1 cellular context compared by ENCODE assay signal in the genomic region with DNA sequence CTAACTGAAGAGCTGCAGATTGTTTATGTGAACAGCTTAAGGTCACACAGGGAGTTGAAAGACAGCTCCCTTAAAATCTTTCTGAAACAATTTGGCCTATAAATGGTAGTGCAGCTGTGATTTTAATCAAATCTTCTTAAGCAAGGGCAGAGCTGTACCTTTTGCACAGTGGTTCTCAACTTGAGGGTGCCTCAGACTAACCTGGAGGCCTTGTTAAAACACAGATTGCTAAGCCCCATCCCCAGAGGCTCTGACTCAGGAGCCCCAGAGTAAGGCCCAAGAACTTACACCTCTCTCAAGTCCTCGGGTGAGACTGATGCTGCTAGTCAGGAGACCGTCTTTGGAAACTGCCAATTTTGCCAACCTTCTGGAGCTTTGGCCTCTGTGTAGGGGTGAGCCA.
TF ChIP-seq lines count a peak whose summit lies in the region.

No MANE protein-coding gene starts in this region.

TF ChIP-seq in GM23338, 12 proteins besides CTCF, POLR2A, EP300 and RAD21 (continued from another document):
- TF ChIP-seq, protein P1, sequence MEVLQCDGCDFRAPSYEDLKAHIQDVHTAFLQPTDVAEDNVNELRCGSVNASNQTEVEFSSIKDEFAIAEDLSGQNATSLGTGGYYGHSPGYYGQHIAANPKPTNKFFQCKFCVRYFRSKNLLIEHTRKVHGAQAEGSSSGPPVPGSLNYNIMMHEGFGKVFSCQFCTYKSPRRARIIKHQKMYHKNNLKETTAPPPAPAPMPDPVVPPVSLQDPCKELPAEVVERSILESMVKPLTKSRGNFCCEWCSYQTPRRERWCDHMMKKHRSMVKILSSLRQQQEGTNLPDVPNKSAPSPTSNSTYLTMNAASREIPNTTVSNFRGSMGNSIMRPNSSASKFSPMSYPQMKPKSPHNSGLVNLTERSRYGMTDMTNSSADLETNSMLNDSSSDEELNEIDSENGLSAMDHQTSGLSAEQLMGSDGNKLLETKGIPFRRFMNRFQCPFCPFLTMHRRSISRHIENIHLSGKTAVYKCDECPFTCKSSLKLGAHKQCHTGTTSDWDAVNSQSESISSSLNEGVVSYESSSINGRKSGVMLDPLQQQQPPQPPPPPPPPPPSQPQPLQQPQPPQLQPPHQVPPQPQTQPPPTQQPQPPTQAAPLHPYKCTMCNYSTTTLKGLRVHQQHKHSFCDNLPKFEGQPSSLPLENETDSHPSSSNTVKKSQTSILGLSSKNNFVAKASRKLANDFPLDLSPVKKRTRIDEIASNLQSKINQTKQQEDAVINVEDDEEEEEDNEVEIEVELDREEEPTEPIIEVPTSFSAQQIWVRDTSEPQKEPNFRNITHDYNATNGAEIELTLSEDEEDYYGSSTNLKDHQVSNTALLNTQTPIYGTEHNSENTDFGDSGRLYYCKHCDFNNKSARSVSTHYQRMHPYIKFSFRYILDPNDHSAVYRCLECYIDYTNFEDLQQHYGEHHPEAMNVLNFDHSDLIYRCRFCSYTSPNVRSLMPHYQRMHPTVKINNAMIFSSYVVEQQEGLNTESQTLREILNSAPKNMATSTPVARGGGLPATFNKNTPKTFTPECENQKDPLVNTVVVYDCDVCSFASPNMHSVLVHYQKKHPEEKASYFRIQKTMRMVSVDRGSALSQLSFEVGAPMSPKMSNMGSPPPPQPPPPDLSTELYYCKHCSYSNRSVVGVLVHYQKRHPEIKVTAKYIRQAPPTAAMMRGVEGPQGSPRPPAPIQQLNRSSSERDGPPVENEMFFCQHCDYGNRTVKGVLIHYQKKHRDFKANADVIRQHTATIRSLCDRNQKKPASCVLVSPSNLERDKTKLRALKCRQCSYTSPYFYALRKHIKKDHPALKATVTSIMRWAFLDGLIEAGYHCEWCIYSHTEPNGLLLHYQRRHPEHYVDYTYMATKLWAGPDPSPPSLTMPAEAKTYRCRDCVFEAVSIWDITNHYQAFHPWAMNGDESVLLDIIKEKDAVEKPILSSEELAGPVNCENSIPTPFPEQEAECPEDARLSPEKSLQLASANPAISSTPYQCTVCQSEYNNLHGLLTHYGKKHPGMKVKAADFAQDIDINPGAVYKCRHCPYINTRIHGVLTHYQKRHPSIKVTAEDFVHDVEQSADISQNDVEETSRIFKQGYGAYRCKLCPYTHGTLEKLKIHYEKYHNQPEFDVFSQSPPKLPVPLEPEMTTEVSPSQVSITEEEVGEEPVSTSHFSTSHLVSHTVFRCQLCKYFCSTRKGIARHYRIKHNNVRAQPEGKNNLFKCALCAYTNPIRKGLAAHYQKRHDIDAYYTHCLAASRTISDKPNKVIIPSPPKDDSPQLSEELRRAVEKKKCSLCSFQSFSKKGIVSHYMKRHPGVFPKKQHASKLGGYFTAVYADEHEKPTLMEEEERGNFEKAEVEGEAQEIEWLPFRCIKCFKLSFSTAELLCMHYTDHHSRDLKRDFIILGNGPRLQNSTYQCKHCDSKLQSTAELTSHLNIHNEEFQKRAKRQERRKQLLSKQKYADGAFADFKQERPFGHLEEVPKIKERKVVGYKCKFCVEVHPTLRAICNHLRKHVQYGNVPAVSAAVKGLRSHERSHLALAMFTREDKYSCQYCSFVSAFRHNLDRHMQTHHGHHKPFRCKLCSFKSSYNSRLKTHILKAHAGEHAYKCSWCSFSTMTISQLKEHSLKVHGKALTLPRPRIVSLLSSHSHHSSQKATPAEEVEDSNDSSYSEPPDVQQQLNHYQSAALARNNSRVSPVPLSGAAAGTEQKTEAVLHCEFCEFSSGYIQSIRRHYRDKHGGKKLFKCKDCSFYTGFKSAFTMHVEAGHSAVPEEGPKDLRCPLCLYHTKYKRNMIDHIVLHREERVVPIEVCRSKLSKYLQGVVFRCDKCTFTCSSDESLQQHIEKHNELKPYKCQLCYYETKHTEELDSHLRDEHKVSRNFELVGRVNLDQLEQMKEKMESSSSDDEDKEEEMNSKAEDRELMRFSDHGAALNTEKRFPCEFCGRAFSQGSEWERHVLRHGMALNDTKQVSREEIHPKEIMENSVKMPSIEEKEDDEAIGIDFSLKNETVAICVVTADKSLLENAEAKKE (CRISPR knock-in tag; IDR thresholded peaks at IDR 0.05): no peak
- no peak for TF ChIP-seq REST (IDR thresholded peaks at IDR 0.05; ENCODE audit: unreplicated experiment)
- no peak for TF ChIP-seq STAT1 (IDR thresholded peaks at IDR 0.05; ENCODE audit: unreplicated experiment)
- TF ChIP-seq ZNF331 (CRISPR knock-in tag; IDR thresholded peaks at IDR 0.05; ENCODE audit: low read depth): no peak
- no peak for TF ChIP-seq ETS1 (IDR thresholded peaks at IDR 0.05)
- no peak for TF ChIP-seq JUNB (IDR thresholded peaks at IDR 0.05; ENCODE audit: unreplicated experiment)
